In the genomic region with DNA sequence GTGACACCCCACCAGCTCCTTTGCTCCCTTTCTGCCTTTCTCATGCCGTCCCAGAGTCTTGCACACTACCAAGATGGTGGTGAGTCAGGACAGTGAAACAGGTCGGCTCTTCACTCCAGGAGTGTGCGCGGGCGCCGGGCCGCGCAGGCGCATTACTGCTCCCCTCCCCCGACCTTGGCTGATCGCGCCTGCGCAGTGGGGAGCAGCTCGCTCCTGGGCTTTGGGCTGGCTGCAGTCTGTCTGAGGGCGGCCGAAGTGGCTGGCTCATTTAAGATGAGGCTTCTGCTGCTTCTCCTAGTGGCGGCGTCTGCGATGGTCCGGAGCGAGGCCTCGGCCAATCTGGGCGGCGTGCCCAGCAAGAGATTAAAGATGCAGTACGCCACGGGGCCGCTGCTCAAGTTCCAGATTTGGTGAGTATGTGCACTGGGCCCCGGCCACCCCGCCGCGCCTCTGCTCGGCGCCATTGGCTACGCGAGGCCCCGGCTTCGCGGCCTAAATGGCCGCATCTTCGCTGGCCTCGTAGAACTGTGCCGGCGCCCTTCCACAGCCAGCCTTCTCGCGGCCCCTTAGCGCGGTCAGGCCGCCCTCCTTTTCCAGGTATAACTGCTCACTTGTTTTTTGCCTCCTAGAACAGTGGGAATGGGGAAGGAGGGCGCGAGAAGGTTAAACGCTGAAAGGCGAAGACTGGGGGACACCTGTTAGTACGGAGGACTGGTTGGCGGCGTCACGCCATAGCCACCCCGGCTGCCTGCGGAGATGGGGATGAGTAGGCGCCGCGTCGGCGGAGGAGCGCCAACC, we compare ENCODE assay signal across 8 cellular contexts. TPM values are rescaled to one million over a fixed set of nuclear protein-coding genes. Genes with fewer than 3 reads are reported as not detected.
A peak's percentile ranks its signal among the peaks of the same experiment; 100 is the strongest.
DNase-seq lines count a peak whose midpoint lies in the region; ATAC-seq, FAIRE-seq and TF ChIP-seq lines count a peak whose summit lies in the region.

A gene with protein sequence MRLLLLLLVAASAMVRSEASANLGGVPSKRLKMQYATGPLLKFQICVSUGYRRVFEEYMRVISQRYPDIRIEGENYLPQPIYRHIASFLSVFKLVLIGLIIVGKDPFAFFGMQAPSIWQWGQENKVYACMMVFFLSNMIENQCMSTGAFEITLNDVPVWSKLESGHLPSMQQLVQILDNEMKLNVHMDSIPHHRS (plus strand): TSS at position 232 of the 798 bp plus-strand sequence. CDS start 42 bp downstream, at position 274.

- ATAC-seq in HG02852 (IDR thresholded peaks at IDR 0.05; ENCODE audit: unreplicated experiment) (peak; percentile 51), left cardiac atrium (peak; percentile 95 to 96)

- peak; percentile 99 for TF ChIP-seq POLR2A in GM12892 (IDR thresholded peaks at IDR 0.05; ENCODE audit: low read depth, low read length)

- peak; percentile 97 for FAIRE-seq in GM12892 (lab: Jason Lieb, UNC)

- no peaks in the 10 kb centered on the region for H3K9me3 Mint-ChIP-seq in progenitor cell of endocrine pancreas (ENCODE audit: low read depth)

- no peaks in the 10 kb centered on the region for H3K27me3 Mint-ChIP-seq in progenitor cell of endocrine pancreas

- peaks cover 4% of the 10 kb centered on the region for H3K36me3 Mint-ChIP-seq in progenitor cell of endocrine pancreas (ENCODE audit: insufficient read depth)

- intact Hi-C loops in T-helper 1 cell treated with Interleukin-12 subunit alpha and Interleukin-12 subunit beta and Interleukin-4 antibody, amounts not matched to agents 30 ng/mL and 1 ng/mL, for 36 hours (cut with micrococcal nuclease) = loop anchor here (1.0 to 5.0 kb wide), 10 partner anchors 9 to 674 kb away; partner anchors contain the start of genes EIF2A, ERICH6, GPR171 and P2RY14
- intact Hi-C loops in left cardiac atrium (cut with DNase I) = loop anchor here in 1 of 2 donors (2.0 to 10.0 kb wide), 2 partner anchors 56 to 198 kb away; partner anchors contain the start of genes EIF2A, SERP1 and TSC22D2

- H3K27ac Mint-ChIP-seq in progenitor cell of endocrine pancreas = peak within 1 kb of the TSS; percentile 99

- TF ChIP-seq CTCF in progenitor cell of endocrine pancreas (IDR thresholded peaks at IDR 0.05; ENCODE audit: unreplicated experiment) = peak; percentile 55

- H3K4me1 Mint-ChIP-seq in progenitor cell of endocrine pancreas (ENCODE audit: low read depth) = peaks cover 42% of the 10 kb centered on the region

- peak within 1 kb of the TSS; percentile 90 for H3K4me3 Mint-ChIP-seq in progenitor cell of endocrine pancreas (ENCODE audit: low read depth)

- DNase-seq in GM12892 (ENCODE audit: insufficient read length) = peak; percentile 62
- DNase-seq in NCI-H146 treated with DMSO at 0.1 percent for 48 hours (lab: John Stamatoyannopoulos, UW; ENCODE audit: unreplicated experiment) = peak; percentile 96
- DNase-seq in amniotic epithelial cell (ENCODE audit: low read depth) = peak; percentile 92
- DNase-seq in left cardiac atrium = peak; percentile 96
- DNase-seq in progenitor cell of endocrine pancreas (ENCODE audit: low spot score, unreplicated experiment) = peak; percentile 94
- peak; percentile 96 for DNase-seq in ureter (ENCODE audit: low spot score)

RNA-seq across cellular contexts. Expression of the gene that starts here (rescaled TPM):
- polyA plus RNA-seq in GM12892 (2012; ENCODE audit: missing spikeins) = 90.8 TPM
- 131 TPM in 2 replicates for total RNA-seq in T-helper 1 cell treated with Interleukin-12 subunit alpha and Interleukin-12 subunit beta and Interleukin-4 antibody, amounts not matched to agents 30 ng/mL and 1 ng/mL, for 36 hours
- total RNA-seq in left cardiac atrium (100 to 1,000 TPM in 1 of 2 donors, 10 to 100 TPM in 1; 86.2 to 106 TPM), progenitor cell of endocrine pancreas (68.1 and 69.0 TPM in 2 replicates), ureter (110 TPM)

Comparison
In these comparisons a context has a peak if more than half of its experiments do, and no peak if none do; other contexts are left out.
1. Peak in every context shown above with its lines: DNase-seq and ATAC-seq.